17 cellular contexts compared by ENCODE assay signal in the genomic region with DNA sequence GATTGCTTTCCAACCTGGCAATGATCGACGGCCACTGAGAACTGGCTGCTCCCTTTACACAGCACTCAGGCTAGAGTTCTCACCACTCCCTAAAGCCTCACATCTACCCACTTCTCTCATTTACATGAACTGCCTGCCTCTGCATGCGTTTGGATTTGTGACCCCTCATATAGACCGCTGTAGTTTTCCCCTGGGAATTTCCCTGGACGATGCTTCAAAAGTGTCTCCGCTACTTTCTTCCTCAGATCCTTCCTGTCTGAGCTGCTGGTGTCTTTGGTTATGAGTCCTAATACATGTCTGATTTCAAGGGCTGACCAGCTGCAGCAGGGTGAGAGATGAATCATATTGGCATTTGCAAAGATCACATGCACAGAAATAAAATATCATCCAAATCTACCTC.
DNase-seq lines count a peak whose midpoint lies in the region; ATAC-seq and TF ChIP-seq lines count a peak whose summit lies in the region.
"Had no signal": no experiment of that assay in that cellular context is flagged by ENCODE, and none has a peak within 500 bp of the region (broad histone marks: within the 10 kb centered on the region; RNA-seq: fewer than 3 reads in every experiment).

No MANE protein-coding gene starts in this region.

- H3K9me3 Mint-ChIP-seq in stimulated activated effector memory CD8-positive, alpha-beta T cell treated with anti-CD3 and anti-CD28 coated beads, Interleukin-12 subunit alpha, Interleukin-12 subunit beta, amount 100 ng/mL, for 72 hours: no peaks in the 10 kb centered on the region
- H3K9me3 Mint-ChIP-seq: activated B cell treated with CpG ODN at 0.5 μM for 24 hours; activated naive CD4-positive, alpha-beta T cell treated with anti-CD3 and anti-CD28 coated beads for 36 hours; T-cell had no signal

- no peaks in the 10 kb centered on the region for H3K4me1 ChIP-seq in foreskin keratinocyte
- H3K4me1 ChIP-seq: breast epithelium had no signal

- CTCF ChIA-PET in GM10248 (lab: Yijun Ruan, JAX): interaction anchor here (0.8 to 3.0 kb wide), 9 partner anchors 10 to 391 kb away, joined by 3 to 9 read pairs (median 4); no protein-coding TSS in a partner anchor

- no peak overlapping the region for H3K27ac ChIP-seq in foreskin keratinocyte
- H3K27ac ChIP-seq: breast epithelium, right atrium auricular region had no signal

- peaks cover 73% of the 10 kb centered on the region for H3K27me3 ChIP-seq in foreskin keratinocyte
- H3K27me3 ChIP-seq: right atrium auricular region had no signal

- peak; percentile 40 for DNase-seq in GM10248 (ENCODE audit: extremely low spot score)
- DNase-seq in GM20000 (ENCODE audit: low spot score): peak; percentile 37
- DNase-seq in foreskin keratinocyte: no peak
- DNase-seq in SHP77 treated with DMSO at 0.1 percent for 48 hours (lab: John Stamatoyannopoulos, UW): no peak
- no peak for DNase-seq in stimulated activated effector memory CD8-positive, alpha-beta T cell treated with anti-CD3 and anti-CD28 coated beads, Interleukin-12 subunit alpha, Interleukin-12 subunit beta, amount 100 ng/mL, for 72 hours (ENCODE audit: low spot score in 2 of 2)
- no peak for DNase-seq in NCI-H1694 treated with DMSO at 0.1 percent for 48 hours (lab: John Stamatoyannopoulos, UW)
- DNase-seq: activated B cell treated with CpG ODN at 0.5 μM for 24 hours; activated naive CD4-positive, alpha-beta T cell treated with anti-CD3 and anti-CD28 coated beads for 36 hours; EL; NCI-H187; NCI-H69; stimulated activated CD4-positive, alpha-beta T cell treated with anti-CD3 and anti-CD28 coated beads, Interleukin-4, amount 100 ng/mL, for 1 hour; T-cell had no signal

- H3K36me3 Mint-ChIP-seq in stimulated activated effector memory CD8-positive, alpha-beta T cell treated with anti-CD3 and anti-CD28 coated beads, Interleukin-12 subunit alpha, Interleukin-12 subunit beta, amount 100 ng/mL, for 72 hours: no peaks in the 10 kb centered on the region
- H3K36me3 Mint-ChIP-seq: T-cell had no signal

- no peak overlapping the region for H3K27ac Mint-ChIP-seq in stimulated activated effector memory CD8-positive, alpha-beta T cell treated with anti-CD3 and anti-CD28 coated beads, Interleukin-12 subunit alpha, Interleukin-12 subunit beta, amount 100 ng/mL, for 72 hours
- H3K27ac Mint-ChIP-seq: activated B cell treated with CpG ODN at 0.5 μM for 24 hours; activated naive CD4-positive, alpha-beta T cell treated with anti-CD3 and anti-CD28 coated beads for 36 hours; T-cell had no signal

- POLR2A ChIA-PET in GM10248 (lab: Yijun Ruan, JAX): interaction anchor here (0.6 to 0.8 kb wide), 2 partner anchors 118 to 640 kb away, joined by 3 read pairs; a partner anchor contains a TSS

- H3K4me3 Mint-ChIP-seq in stimulated activated effector memory CD8-positive, alpha-beta T cell treated with anti-CD3 and anti-CD28 coated beads, Interleukin-12 subunit alpha, Interleukin-12 subunit beta, amount 100 ng/mL, for 72 hours: no peak overlapping the region
- H3K4me3 Mint-ChIP-seq: activated B cell treated with CpG ODN at 0.5 μM for 24 hours; activated naive CD4-positive, alpha-beta T cell treated with anti-CD3 and anti-CD28 coated beads for 36 hours; T-cell had no signal

- no peaks in the 10 kb centered on the region for H3K4me1 Mint-ChIP-seq in stimulated activated effector memory CD8-positive, alpha-beta T cell treated with anti-CD3 and anti-CD28 coated beads, Interleukin-12 subunit alpha, Interleukin-12 subunit beta, amount 100 ng/mL, for 72 hours
- H3K4me1 Mint-ChIP-seq: T-cell had no signal

- TF ChIP-seq CTCF in GM10248 (IDR thresholded peaks at IDR 0.05; ENCODE audit: control extremely low read depth, extremely low read depth, low read depth, missing control alignments) (no peak), GM20000 (IDR thresholded peaks at IDR 0.05; ENCODE audit: extremely low read depth, missing control alignments) (no peak), foreskin keratinocyte (conservative IDR thresholded peaks at IDR 0.05) (no peak)

- ATAC-seq in HG03025 (IDR thresholded peaks at IDR 0.05; ENCODE audit: low FRiP score, unreplicated experiment): peak; percentile 49
- ATAC-seq in foreskin keratinocyte: peak; percentile 9
- no peak for ATAC-seq in GM18909 (IDR thresholded peaks at IDR 0.05; ENCODE audit: poor library complexity, unreplicated experiment)
- ATAC-seq in stimulated activated effector memory CD8-positive, alpha-beta T cell treated with anti-CD3 and anti-CD28 coated beads, Interleukin-12 subunit alpha, Interleukin-12 subunit beta, amount 100 ng/mL, for 72 hours: no peak
- ATAC-seq: T-cell had no signal

Comparison
In these comparisons a context has a peak if more than half of its experiments do, and no peak if none do; other contexts are left out.
1. DNase-seq: peak in GM10248 (single experiment) and GM20000 (single experiment); none in foreskin keratinocyte (0 of 2), SHP77 treated with DMSO at 0.1 percent for 48 hours (single experiment), stimulated activated effector memory CD8-positive, alpha-beta T cell treated with anti-CD3 and anti-CD28 coated beads, Interleukin-12 subunit alpha, Interleukin-12 subunit beta, amount 100 ng/mL, for 72 hours (0 of 2) and NCI-H1694 treated with DMSO at 0.1 percent for 48 hours (single experiment).
2. ATAC-seq: peak in HG03025 (single experiment) and foreskin keratinocyte (single experiment); none in GM18909 (single experiment) and stimulated activated effector memory CD8-positive, alpha-beta T cell treated with anti-CD3 and anti-CD28 coated beads, Interleukin-12 subunit alpha, Interleukin-12 subunit beta, amount 100 ng/mL, for 72 hours (single experiment).